In the genomic region with DNA sequence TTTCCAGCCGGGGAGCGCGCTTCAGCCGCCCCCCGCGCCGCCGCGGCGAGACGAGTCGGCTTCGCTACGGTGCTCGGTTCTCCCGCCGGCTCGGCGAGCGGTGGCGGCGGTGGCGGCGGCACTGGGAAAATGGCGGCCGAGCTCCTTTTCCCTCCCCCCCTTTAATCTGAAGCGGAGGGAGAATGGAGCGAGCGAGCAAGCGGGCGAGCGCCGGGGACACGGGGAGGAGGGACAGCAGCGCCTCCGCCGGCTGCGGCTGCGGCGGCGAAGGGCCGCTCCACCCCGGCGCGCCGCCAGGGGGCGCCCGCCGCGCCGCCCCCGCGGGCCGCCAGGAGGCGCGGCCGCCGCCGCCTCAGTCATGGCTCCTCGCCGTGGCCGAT, we compare ENCODE assay signal across 1 cellular context.
TF ChIP-seq lines count a peak whose summit lies in the region.

A gene with protein sequence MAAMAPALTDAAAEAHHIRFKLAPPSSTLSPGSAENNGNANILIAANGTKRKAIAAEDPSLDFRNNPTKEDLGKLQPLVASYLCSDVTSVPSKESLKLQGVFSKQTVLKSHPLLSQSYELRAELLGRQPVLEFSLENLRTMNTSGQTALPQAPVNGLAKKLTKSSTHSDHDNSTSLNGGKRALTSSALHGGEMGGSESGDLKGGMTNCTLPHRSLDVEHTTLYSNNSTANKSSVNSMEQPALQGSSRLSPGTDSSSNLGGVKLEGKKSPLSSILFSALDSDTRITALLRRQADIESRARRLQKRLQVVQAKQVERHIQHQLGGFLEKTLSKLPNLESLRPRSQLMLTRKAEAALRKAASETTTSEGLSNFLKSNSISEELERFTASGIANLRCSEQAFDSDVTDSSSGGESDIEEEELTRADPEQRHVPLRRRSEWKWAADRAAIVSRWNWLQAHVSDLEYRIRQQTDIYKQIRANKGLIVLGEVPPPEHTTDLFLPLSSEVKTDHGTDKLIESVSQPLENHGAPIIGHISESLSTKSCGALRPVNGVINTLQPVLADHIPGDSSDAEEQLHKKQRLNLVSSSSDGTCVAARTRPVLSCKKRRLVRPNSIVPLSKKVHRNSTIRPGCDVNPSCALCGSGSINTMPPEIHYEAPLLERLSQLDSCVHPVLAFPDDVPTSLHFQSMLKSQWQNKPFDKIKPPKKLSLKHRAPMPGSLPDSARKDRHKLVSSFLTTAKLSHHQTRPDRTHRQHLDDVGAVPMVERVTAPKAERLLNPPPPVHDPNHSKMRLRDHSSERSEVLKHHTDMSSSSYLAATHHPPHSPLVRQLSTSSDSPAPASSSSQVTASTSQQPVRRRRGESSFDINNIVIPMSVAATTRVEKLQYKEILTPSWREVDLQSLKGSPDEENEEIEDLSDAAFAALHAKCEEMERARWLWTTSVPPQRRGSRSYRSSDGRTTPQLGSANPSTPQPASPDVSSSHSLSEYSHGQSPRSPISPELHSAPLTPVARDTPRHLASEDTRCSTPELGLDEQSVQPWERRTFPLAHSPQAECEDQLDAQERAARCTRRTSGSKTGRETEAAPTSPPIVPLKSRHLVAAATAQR (N-terminal part only) (minus strand): TSS at position 184 of the 380 bp plus-strand sequence. CDS start 21,286 bp downstream, outside the sequence.

TF ChIP-seq in HepG2, 621 proteins besides CTCF, POLR2A, EP300 and RAD21 (continued from another document and continues in another):
- TF ChIP-seq, protein P1, sequence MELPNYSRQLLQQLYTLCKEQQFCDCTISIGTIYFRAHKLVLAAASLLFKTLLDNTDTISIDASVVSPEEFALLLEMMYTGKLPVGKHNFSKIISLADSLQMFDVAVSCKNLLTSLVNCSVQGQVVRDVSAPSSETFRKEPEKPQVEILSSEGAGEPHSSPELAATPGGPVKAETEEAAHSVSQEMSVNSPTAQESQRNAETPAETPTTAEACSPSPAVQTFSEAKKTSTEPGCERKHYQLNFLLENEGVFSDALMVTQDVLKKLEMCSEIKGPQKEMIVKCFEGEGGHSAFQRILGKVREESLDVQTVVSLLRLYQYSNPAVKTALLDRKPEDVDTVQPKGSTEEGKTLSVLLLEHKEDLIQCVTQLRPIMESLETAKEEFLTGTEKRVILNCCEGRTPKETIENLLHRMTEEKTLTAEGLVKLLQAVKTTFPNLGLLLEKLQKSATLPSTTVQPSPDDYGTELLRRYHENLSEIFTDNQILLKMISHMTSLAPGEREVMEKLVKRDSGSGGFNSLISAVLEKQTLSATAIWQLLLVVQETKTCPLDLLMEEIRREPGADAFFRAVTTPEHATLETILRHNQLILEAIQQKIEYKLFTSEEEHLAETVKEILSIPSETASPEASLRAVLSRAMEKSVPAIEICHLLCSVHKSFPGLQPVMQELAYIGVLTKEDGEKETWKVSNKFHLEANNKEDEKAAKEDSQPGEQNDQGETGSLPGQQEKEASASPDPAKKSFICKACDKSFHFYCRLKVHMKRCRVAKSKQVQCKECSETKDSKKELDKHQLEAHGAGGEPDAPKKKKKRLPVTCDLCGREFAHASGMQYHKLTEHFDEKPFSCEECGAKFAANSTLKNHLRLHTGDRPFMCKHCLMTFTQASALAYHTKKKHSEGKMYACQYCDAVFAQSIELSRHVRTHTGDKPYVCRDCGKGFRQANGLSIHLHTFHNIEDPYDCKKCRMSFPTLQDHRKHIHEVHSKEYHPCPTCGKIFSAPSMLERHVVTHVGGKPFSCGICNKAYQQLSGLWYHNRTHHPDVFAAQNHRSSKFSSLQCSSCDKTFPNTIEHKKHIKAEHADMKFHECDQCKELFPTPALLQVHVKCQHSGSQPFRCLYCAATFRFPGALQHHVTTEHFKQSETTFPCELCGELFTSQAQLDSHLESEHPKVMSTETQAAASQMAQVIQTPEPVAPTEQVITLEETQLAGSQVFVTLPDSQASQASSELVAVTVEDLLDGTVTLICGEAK (IDR thresholded peaks at IDR 0.05) = no peak
- TF ChIP-seq, protein P1 (CRISPR knock-in tag; IDR thresholded peaks at IDR 0.05) = no peak
- TF ChIP-seq ZFY (CRISPR knock-in tag; IDR thresholded peaks at IDR 0.05) (no peak), ZSCAN12 (CRISPR knock-in tag; IDR thresholded peaks at IDR 0.05) (no peak), MEIS1 (CRISPR knock-in tag; IDR thresholded peaks at IDR 0.05; ENCODE audit: borderline replicate concordance) (no peak), TBX2 (CRISPR knock-in tag; IDR thresholded peaks at IDR 0.05; ENCODE audit: borderline replicate concordance) (no peak), ZNF567 (CRISPR knock-in tag; IDR thresholded peaks at IDR 0.05; ENCODE audit: borderline replicate concordance) (no peak), MXD4 (CRISPR knock-in tag; IDR thresholded peaks at IDR 0.05) (no peak), ARID3A (IDR thresholded peaks at IDR 0.05; ENCODE audit: low read depth, low read length) (peak; percentile 52), YY1 (IDR thresholded peaks at IDR 0.05; ENCODE audit: insufficient read depth, insufficient replicate concordance, low read depth, low read length) (peak; percentile 96), KLF11 (CRISPR knock-in tag; IDR thresholded peaks at IDR 0.05) (no peak), POLR2G (IDR thresholded peaks at IDR 0.05; ENCODE audit: low read depth, low read length) (0 out of 2 replicates have a peak, but pooled peaks have one; percentile 40), STAG1 (CRISPR knock-in tag; IDR thresholded peaks at IDR 0.05) (peak; percentile 56), ZNF740 (CRISPR knock-in tag; IDR thresholded peaks at IDR 0.05) (peak; percentile 86), REPIN1 (CRISPR knock-in tag; IDR thresholded peaks at IDR 0.05; ENCODE audit: borderline replicate concordance, low read depth) (0 out of 2 replicates have a peak, but pooled peaks have one; percentile 12), DNMT3B (CRISPR knock-in tag; conservative IDR thresholded peaks at IDR 0.05) (no peak), ATM (IDR thresholded peaks at IDR 0.05; ENCODE audit: borderline replicate concordance) (no peak), SKI (IDR thresholded peaks at IDR 0.05; ENCODE audit: partially characterized antibody) (peak; percentile 53), ZNF589 (CRISPR knock-in tag; conservative IDR thresholded peaks at IDR 0.05) (no peak; the same call in 1 of the 2 replicates), ZNF281 (CRISPR knock-in tag; IDR thresholded peaks at IDR 0.05; ENCODE audit: borderline replicate concordance) (peak; percentile 64; the same call in 1 of the 2 replicates), ZNF749 (CRISPR knock-in tag; IDR thresholded peaks at IDR 0.05; ENCODE audit: borderline replicate concordance) (no peak), SALL2 (CRISPR knock-in tag; IDR thresholded peaks at IDR 0.05) (no peak), TFDP1 (CRISPR knock-in tag; IDR thresholded peaks at IDR 0.05; ENCODE audit: borderline replicate concordance) (0 out of 2 replicates have a peak, but pooled peaks have one; percentile 31), ZNF142 (CRISPR knock-in tag; IDR thresholded peaks at IDR 0.05) (no peak; the same call in 1 of the 2 replicates)
